ENCODE assay signal across 23 cellular contexts in genomic region chrX:139936259-139936658, GRCh38. TPM values are rescaled to one million over a fixed set of nuclear protein-coding genes. Genes with fewer than 3 reads are reported as not detected.
DNase-seq lines count a peak whose midpoint lies in the region; ATAC-seq, FAIRE-seq and TF ChIP-seq lines count a peak whose summit lies in the region.
"Had no signal": no experiment of that assay in that cellular context is flagged by ENCODE, and none has a peak within 500 bp of the region (broad histone marks: within the 10 kb centered on the region; RNA-seq: fewer than 3 reads in every experiment).

No MANE protein-coding gene starts in this region.

- no peak for TF ChIP-seq EP300 in GM12878 (IDR thresholded peaks at IDR 0.05; ENCODE audit: borderline replicate concordance in 1 of 2, control insufficient read depth in 1 of 2, low read depth in 2 of 2, low read length in 2 of 2)

- peaks cover 12% of the 10 kb centered on the region for H3K79me2 ChIP-seq in GM12878 (ENCODE audit: control insufficient read depth, insufficient read depth, low read length)
- H3K79me2 ChIP-seq in neural progenitor cell (ENCODE audit: low read depth): peaks cover 6% of the 10 kb centered on the region

- H2AK5ac ChIP-seq in mesenchymal stem cell (ENCODE audit: low read length, severe bottlenecking): no peak overlapping the region

- no peak overlapping the region for H3K23ac ChIP-seq in mesenchymal stem cell (ENCODE audit: low read length in 2 of 2)

- ATAC-seq in GM12878: no peak
- ATAC-seq: mucosa of descending colon; stimulated activated effector memory CD8-positive, alpha-beta T cell treated with anti-CD3 and anti-CD28 coated beads, Interleukin-12 subunit alpha, Interleukin-12 subunit beta, amount 100 ng/mL, for 72 hours had no signal

- TF ChIP-seq POLR2A in GM12878 (IDR thresholded peaks at IDR 0.05; ENCODE audit: low read depth, low read length): no peak
- no peak for TF ChIP-seq POLR2A in spleen (IDR thresholded peaks at IDR 0.05)

- POLR2A ChIA-PET in GM12878 (lab: Charles Lee): no interaction called here

- no peak overlapping the region for H3K4me2 ChIP-seq in GM12878 (ENCODE audit: control insufficient read depth, insufficient read depth)
- no peak overlapping the region for H3K4me2 ChIP-seq in neural progenitor cell
- H3K4me2 ChIP-seq in mesenchymal stem cell (ENCODE audit: low read length, poor library complexity, severe bottlenecking): no peak overlapping the region

- H3F3A ChIP-seq in neural progenitor cell (ENCODE audit: low read depth): peaks cover 8% of the 10 kb centered on the region

- H2AFZ ChIP-seq in GM12878 (ENCODE audit: control insufficient read depth, low read depth, low read length) (no peak overlapping the region), neural progenitor cell (replicated peaks) (no peak overlapping the region), mesenchymal stem cell (ENCODE audit: low read depth, low read length) (no peak overlapping the region)

- in situ Hi-C loops in GM12878 (cut with MboI): loop anchor here (10.0 kb wide), 1 partner anchor 381 kb away; no protein-coding TSS in a partner anchor

- TF ChIP-seq CTCF in GM12878 (IDR thresholded peaks at IDR 0.05 in 2 of 3, conservative IDR thresholded peaks at IDR 0.05 in 1 of 3; ENCODE audit: control insufficient read depth in 2 of 3, extremely low read depth in 1 of 3, insufficient read depth in 1 of 3, low read depth in 3 of 3, low read length in 3 of 3) (0 out of 6 replicates have a peak, but pooled peaks of 1 of the 3 experiments have one; percentile 5), neural progenitor cell (IDR thresholded peaks at IDR 0.05) (peak; percentile 22), spleen (IDR thresholded peaks at IDR 0.05 in 8 of 11, conservative IDR thresholded peaks at IDR 0.05 in 3 of 11) (no peak)

- no peak overlapping the region for H2BK120ac ChIP-seq in mesenchymal stem cell (ENCODE audit: low read depth, low read length)

- H2BK12ac ChIP-seq in mesenchymal stem cell (ENCODE audit: low read length in 2 of 2): no peak overlapping the region

- no peak overlapping the region for H2BK15ac ChIP-seq in mesenchymal stem cell (ENCODE audit: low read depth, poor library complexity, severe bottlenecking)

- CTCF ChIA-PET in GM12878 (lab: Yijun Ruan, JAX): no interaction called here

- H3K4me1 Mint-ChIP-seq in neural progenitor cell: peaks cover 16% of the 10 kb centered on the region
- H3K4me1 Mint-ChIP-seq: stimulated activated effector memory CD8-positive, alpha-beta T cell treated with anti-CD3 and anti-CD28 coated beads, Interleukin-12 subunit alpha, Interleukin-12 subunit beta, amount 100 ng/mL, for 72 hours had no signal

- H3K4me3 ChIP-seq in GM12878 (no peak overlapping the region), neural progenitor cell (no peak overlapping the region), mesenchymal stem cell (ENCODE audit: insufficient read depth in 1 of 2, low read depth in 1 of 2, low read length in 2 of 2) (no peak overlapping the region), spleen (no peak overlapping the region)
- H3K4me3 ChIP-seq: ascending aorta, mucosa of descending colon, transverse colon had no signal

- H3K9me3 ChIP-seq in GM12878 (replicated peaks; ENCODE audit: control insufficient read depth, insufficient read depth, low read length) (no peaks in the 10 kb centered on the region), neural progenitor cell (ENCODE audit: low read depth) (no peaks in the 10 kb centered on the region), mesenchymal stem cell (ENCODE audit: control insufficient read depth, low read length) (no peaks in the 10 kb centered on the region), spleen (no peaks in the 10 kb centered on the region)
- H3K9me3 ChIP-seq: ascending aorta, mucosa of descending colon, transverse colon had no signal

- no peak overlapping the region for H4K8ac ChIP-seq in mesenchymal stem cell (ENCODE audit: low read length)

- H3K4me1 ChIP-seq in GM12878 (ENCODE audit: control insufficient read depth, insufficient read depth, low read length) (no peaks in the 10 kb centered on the region), neural progenitor cell (peaks cover 5% of the 10 kb centered on the region), mesenchymal stem cell (ENCODE audit: control insufficient read depth, insufficient read depth, low read depth, low read length) (peaks cover 1% of the 10 kb centered on the region), spleen (peaks cover 0 to 6% (median 0%) of the 10 kb centered on the region in 6 donors)
- H3K4me1 ChIP-seq: ascending aorta had no signal

- H3K27ac Mint-ChIP-seq in neural progenitor cell: no peak overlapping the region
- H3K27ac Mint-ChIP-seq: CD4-positive, alpha-beta memory T cell; stimulated activated effector memory CD8-positive, alpha-beta T cell treated with anti-CD3 and anti-CD28 coated beads, Interleukin-12 subunit alpha, Interleukin-12 subunit beta, amount 100 ng/mL, for 72 hours had no signal

- no peaks in the 10 kb centered on the region for H3K36me3 Mint-ChIP-seq in neural progenitor cell
- H3K36me3 Mint-ChIP-seq: stimulated activated effector memory CD8-positive, alpha-beta T cell treated with anti-CD3 and anti-CD28 coated beads, Interleukin-12 subunit alpha, Interleukin-12 subunit beta, amount 100 ng/mL, for 72 hours had no signal

- H3K79me1 ChIP-seq in mesenchymal stem cell (replicated peaks; ENCODE audit: low read length, poor library complexity, severe bottlenecking): no peaks in the 10 kb centered on the region

- no peak overlapping the region for H3K14ac ChIP-seq in mesenchymal stem cell (ENCODE audit: low read length in 2 of 2)

- H3K9me3 Mint-ChIP-seq in neural progenitor cell: no peaks in the 10 kb centered on the region
- H3K9me3 Mint-ChIP-seq: CD4-positive, alpha-beta memory T cell; stimulated activated effector memory CD8-positive, alpha-beta T cell treated with anti-CD3 and anti-CD28 coated beads, Interleukin-12 subunit alpha, Interleukin-12 subunit beta, amount 100 ng/mL, for 72 hours had no signal

- peak; percentile 7 for DNase-seq in NOMO-1 treated with DMSO at 0.1 percent for 48 hours (lab: John Stamatoyannopoulos, UW; ENCODE audit: unreplicated experiment)
- DNase-seq in NOMO-1 treated with dmso at 0.1 percent for 144 hours (lab: John Stamatoyannopoulos, UW; ENCODE audit: unreplicated experiment): no peak
- DNase-seq in Kasumi-1 (lab: John Stamatoyannopoulos, UW): peak; percentile 17 to 49
- DNase-seq in GM12878 (ENCODE audit: low read depth, low spot score): no peak
- DNase-seq in neural progenitor cell (ENCODE audit: low spot score): no peak
- no peak for DNase-seq in mesenchymal stem cell
- DNase-seq in spleen: no peak
- DNase-seq in stimulated activated CD4-positive, alpha-beta T cell treated with anti-CD3 and anti-CD28 coated beads, Interleukin-1b, Interleukin-23, amount 100 ng/mL, for 48 hours: no peak
- DNase-seq: activated CD4-positive, CD25-positive, alpha-beta regulatory T cell; activated gamma-delta T cell; CD4-positive, alpha-beta memory T cell; EL; kidney; mucosa of descending colon; NCI-H526 treated with DMSO at 0.1 percent for 48 hours; transverse colon had no signal

- no TSS peak for BruUV-seq in GM12878 (replicated peaks; lab: Mats Ljungman, UMichigan)

- H3K27me3 ChIP-seq in GM12878 (replicated peaks in 1 of 2; ENCODE audit: control insufficient read depth in 2 of 2, insufficient read depth in 2 of 2, low read length in 1 of 2) (no peaks in the 10 kb centered on the region), neural progenitor cell (no peaks in the 10 kb centered on the region), mesenchymal stem cell (ENCODE audit: control insufficient read depth in 1 of 2, insufficient read depth in 1 of 2, low read length in 2 of 2) (no peaks in the 10 kb centered on the region), spleen (replicated peaks in 1 of 7) (peaks cover 0 to 7% (median 0%) of the 10 kb centered on the region in 7 donors)
- H3K27me3 ChIP-seq: ascending aorta, transverse colon had no signal

- no peak overlapping the region for H3K18ac ChIP-seq in mesenchymal stem cell (ENCODE audit: low read depth in 1 of 2, low read length in 2 of 2)

- SMC1A ChIA-PET in GM12878 (lab: Charles Lee; ENCODE audit: uncharacterized antibody, unreplicated experiment): interaction anchor here (1.0 kb wide), 1 partner anchor 10 kb away, joined by 4 read pairs; no protein-coding TSS in a partner anchor

- H3K4me3 Mint-ChIP-seq in neural progenitor cell: no peak overlapping the region
- H3K4me3 Mint-ChIP-seq: CD4-positive, alpha-beta memory T cell; stimulated activated effector memory CD8-positive, alpha-beta T cell treated with anti-CD3 and anti-CD28 coated beads, Interleukin-12 subunit alpha, Interleukin-12 subunit beta, amount 100 ng/mL, for 72 hours had no signal

- 0 out of 2 replicates have a peak, but pooled peaks have one; percentile 18 for TF ChIP-seq RAD21 in GM12878 (IDR thresholded peaks at IDR 0.05; ENCODE audit: insufficient read depth, low read depth, low read length)

- H3K36me3 ChIP-seq in GM12878 (ENCODE audit: control insufficient read depth in 2 of 2, insufficient read depth in 2 of 2, low read length in 1 of 2) (no peaks in the 10 kb centered on the region), neural progenitor cell (no peaks in the 10 kb centered on the region), mesenchymal stem cell (ENCODE audit: control insufficient read depth in 1 of 2, insufficient read depth in 2 of 2, low read depth in 1 of 2, low read length in 2 of 2) (no peaks in the 10 kb centered on the region), spleen (no peaks in the 10 kb centered on the region)
- H3K36me3 ChIP-seq: ascending aorta, transverse colon had no signal

- H3K27me3 Mint-ChIP-seq in neural progenitor cell (ENCODE audit: insufficient read depth, low read depth): peaks cover 7% of the 10 kb centered on the region
- H3K27me3 Mint-ChIP-seq: CD4-positive, alpha-beta memory T cell had no signal

- H3K4ac ChIP-seq in mesenchymal stem cell (ENCODE audit: low read depth in 1 of 2, low read length in 2 of 2): no peak overlapping the region

- intact Hi-C loops in GM12878 (cut with micrococcal nuclease; ENCODE audit: unreplicated experiment) (loop anchor here (10.0 kb wide), 1 partner anchor 141 kb away; no protein-coding TSS in a partner anchor), spleen (cut with DNase I; ENCODE audit: low total_unique reads) (no loop called here)

- no peak overlapping the region for H4K91ac ChIP-seq in mesenchymal stem cell (ENCODE audit: low read length)

- no peak for FAIRE-seq in GM12878 (lab: Jason Lieb, UNC)
- FAIRE-seq: colon, kidney had no signal

- H2BK5ac ChIP-seq in mesenchymal stem cell (ENCODE audit: low read depth, low read length, poor library complexity, severe bottlenecking): no peak overlapping the region

- H4K20me1 ChIP-seq in GM12878 (ENCODE audit: control insufficient read depth, insufficient read depth): no peaks in the 10 kb centered on the region
- no peaks in the 10 kb centered on the region for H4K20me1 ChIP-seq in neural progenitor cell (ENCODE audit: low read depth)

- H3K27ac ChIP-seq in GM12878 (ENCODE audit: control insufficient read depth, insufficient read depth) (no peak overlapping the region), neural progenitor cell (no peak overlapping the region), mesenchymal stem cell (ENCODE audit: low read length, poor library complexity, severe bottlenecking) (no peak overlapping the region), spleen (no peak overlapping the region)
- H3K27ac ChIP-seq: ascending aorta, transverse colon had no signal

- H3K9ac ChIP-seq in GM12878 (ENCODE audit: control insufficient read depth, insufficient read depth, low read length): no peak overlapping the region
- no peak overlapping the region for H3K9ac ChIP-seq in neural progenitor cell
- H3K9ac ChIP-seq in mesenchymal stem cell (ENCODE audit: low read length): no peak overlapping the region

- RAD21 ChIA-PET in GM12878 (lab: Charles Lee; ENCODE audit: unreplicated experiment): no interaction called here

RNA-seq across cellular contexts. Expression of gene ATP11C, which starts 3.4 kb away (rescaled TPM):
- total RNA-seq in GM12878 (2013; cell fraction: nucleolus; rRNA removed): 74.3 and 78.5 TPM in 2 replicates
- 41.4 and 52.4 TPM in 2 replicates for total RNA-seq in GM12878 (2014; rRNA removed)
- total RNA-seq in GM12878 (2014; rRNA removed; fragmentation: Illumina TruSeq; extraction: Trizol): 43.9 and 44.0 TPM in 2 replicates
- 30.5 and 31.5 TPM in 2 replicates for total RNA-seq in GM12878 (2021)
- 10.2 TPM for polyA plus RNA-seq in GM12878 (2011; ENCODE audit: low read depth)
- 36.6 and 57.4 TPM in 2 replicates for polyA plus RNA-seq in GM12878 (2011; rRNA removed)
- 10.2 and 12.1 TPM in 2 replicates for polyA plus RNA-seq in GM12878 (2011; cell fraction: cytosol; rRNA removed)
- 24.0 and 24.8 TPM in 2 replicates for polyA plus RNA-seq in GM12878 (2011; cell fraction: nucleus; rRNA removed)
- 16.2 and 18.6 TPM in 2 replicates for polyA plus RNA-seq in GM12878 (2012)
- 29.1 and 38.2 TPM in 2 replicates for polyA plus RNA-seq in GM12878 (2014; fragmentation: Illumina TruSeq; extraction: Trizol)
- polyA plus RNA-seq in GM12878 (2014; fragmentation: Nextera tagmentation; extraction: Ambion mirVana): 10 to 100 TPM; 16.2 to 19.1 TPM
- polyA plus RNA-seq in GM12878 (2014; rRNA removed): 20.4 and 22.0 TPM in 2 replicates
- polyA plus RNA-seq in GM12878 (2016; fragmentation: Nextera tagmentation; extraction: Ambion mirVana): 10 to 100 TPM; 16.4 to 18.2 TPM
- 29.5 and 42.8 TPM in 2 replicates for polyA minus RNA-seq in GM12878 (2011; rRNA and poly(A)+ RNA removed)
- 20.7 and 25.9 TPM in 2 replicates for polyA minus RNA-seq in GM12878 (2011; cell fraction: cytosol; rRNA and poly(A)+ RNA removed)
- 44.0 and 51.5 TPM in 2 replicates for polyA minus RNA-seq in GM12878 (2011; cell fraction: nucleus; rRNA and poly(A)+ RNA removed)
- total RNA-seq in neural progenitor cell (ENCODE audit: low replicate concordance): 43.6 and 68.0 TPM in 2 replicates
- 18.8 TPM for polyA plus RNA-seq in mesenchymal stem cell (2013, experiment 1 of 2)
- 20.2 TPM for polyA plus RNA-seq in mesenchymal stem cell (2013, experiment 2 of 2)
- 10 to 100 TPM; 21.2 to 52.2 (median 32.5) TPM for total RNA-seq in spleen
- polyA plus RNA-seq in spleen: 1 to 10 TPM; 6.0 to 8.3 (median 8.2) TPM

RNA-seq across cellular contexts. Expression of gene CXorf66, which starts 29.1 kb away (rescaled TPM):
- not detected in 2 replicates for total RNA-seq in GM12878 (2013; cell fraction: nucleolus; rRNA removed)
- total RNA-seq in GM12878 (2014; rRNA removed): not detected in 2 replicates
- not detected in 2 replicates for total RNA-seq in GM12878 (2014; rRNA removed; fragmentation: Illumina TruSeq; extraction: Trizol)
- total RNA-seq in GM12878 (2021): not detected in 2 replicates
- not detected for polyA plus RNA-seq in GM12878 (2011; ENCODE audit: low read depth)
- polyA plus RNA-seq in GM12878 (2011; rRNA removed): not detected in 2 replicates
- not detected in 2 replicates for polyA plus RNA-seq in GM12878 (2011; cell fraction: cytosol; rRNA removed)
- polyA plus RNA-seq in GM12878 (2011; cell fraction: nucleus; rRNA removed): not detected in 2 replicates
- not detected in 2 replicates for polyA plus RNA-seq in GM12878 (2012)
- not detected in 2 replicates for polyA plus RNA-seq in GM12878 (2014; fragmentation: Illumina TruSeq; extraction: Trizol)
- polyA plus RNA-seq in GM12878 (2014; fragmentation: Nextera tagmentation; extraction: Ambion mirVana): not detected
- polyA plus RNA-seq in GM12878 (2014; rRNA removed): not detected in 2 replicates
- polyA plus RNA-seq in GM12878 (2016; fragmentation: Nextera tagmentation; extraction: Ambion mirVana): not detected
- polyA minus RNA-seq in GM12878 (2011; rRNA and poly(A)+ RNA removed): not detected in 2 replicates
- polyA minus RNA-seq in GM12878 (2011; cell fraction: cytosol; rRNA and poly(A)+ RNA removed): not detected in 2 replicates
- polyA minus RNA-seq in GM12878 (2011; cell fraction: nucleus; rRNA and poly(A)+ RNA removed): not detected in 2 replicates
- not detected in 2 replicates for total RNA-seq in neural progenitor cell (ENCODE audit: low replicate concordance)
- polyA plus RNA-seq in mesenchymal stem cell (2013, experiment 1 of 2): not detected
- polyA plus RNA-seq in mesenchymal stem cell (2013, experiment 2 of 2): not detected
- total RNA-seq in spleen: not detected
- polyA plus RNA-seq in spleen: not detected
- total RNA-seq: ascending aorta; CD4-positive, alpha-beta memory T cell; kidney; mucosa of descending colon; osteoblast; RPMI7951; skeletal muscle tissue; T-helper 1 cell treated with Interleukin-12 subunit alpha and Interleukin-12 subunit beta and Interleukin-4 antibody, amounts not matched to agents 30 ng/mL and 1 ng/mL, for 36 hours; transverse colon had no signal
- polyA plus RNA-seq: CD4-positive, alpha-beta memory T cell had no signal

Comparison
In these comparisons a context has a peak if more than half of its experiments do, and no peak if none do; other contexts are left out.
1. DNase-seq: peak in NOMO-1 treated with DMSO at 0.1 percent for 48 hours (single experiment) and Kasumi-1 (2 of 2); none in NOMO-1 treated with dmso at 0.1 percent for 144 hours (single experiment), GM12878 (single experiment), neural progenitor cell (single experiment), mesenchymal stem cell (single experiment), spleen (single experiment) and stimulated activated CD4-positive, alpha-beta T cell treated with anti-CD3 and anti-CD28 coated beads, Interleukin-1b, Interleukin-23, amount 100 ng/mL, for 48 hours (single experiment).